Comparison of ENCODE assay signal across 9 cellular contexts in genomic region chr9:128555180-128555721, GRCh38. TPM values are rescaled to one million over a fixed set of nuclear protein-coding genes. Genes with fewer than 3 reads are reported as not detected.
DNase-seq lines count a peak whose midpoint lies in the region; ATAC-seq and TF ChIP-seq lines count a peak whose summit lies in the region.
"Had no signal": no experiment of that assay in that cellular context is flagged by ENCODE, and none has a peak within 500 bp of the region (broad histone marks: within the 10 kb centered on the region; RNA-seq: fewer than 3 reads in every experiment).

No MANE protein-coding gene starts in this region.

- H3K4me1 ChIP-seq in iPS-18a (ENCODE audit: control insufficient read depth, low read depth, low read length) (peaks cover 33% of the 10 kb centered on the region), thoracic aorta (ENCODE audit: control insufficient read depth in 1 of 2, low read depth in 2 of 2) (peaks cover 48 to 79% of the 10 kb centered on the region in 2 donors)

- DNase-seq in HS-27A (ENCODE audit: low read depth) (peak; percentile 85), amniotic epithelial cell (ENCODE audit: low read depth) (peak; percentile 85), thoracic aorta (ENCODE audit: low spot score) (no peak), inferior parietal cortex (ENCODE audit: extremely low spot score) (no peak), mesenteric fat pad (ENCODE audit: low spot score) (no peak)
- DNase-seq in naive thymus-derived CD8-positive, alpha-beta T cell, result no peak
- DNase-seq: effector CD4-positive, alpha-beta T cell had no signal

- no peak for TF ChIP-seq CTCF in thoracic aorta (IDR thresholded peaks at IDR 0.05)

- no peaks in the 10 kb centered on the region for H3K9me3 ChIP-seq in iPS-18a (ENCODE audit: control insufficient read depth, low read depth, low read length)
- H3K9me3 ChIP-seq in thoracic aorta, result no peaks in the 10 kb centered on the region

- ATAC-seq in thoracic aorta (ENCODE audit: insufficient number of reproducible peaks, low FRiP score, low read depth) (no peak), HG03139 (IDR thresholded peaks at IDR 0.05; ENCODE audit: unreplicated experiment) (no peak)
- no peak for ATAC-seq in naive thymus-derived CD8-positive, alpha-beta T cell

- H3K36me3 ChIP-seq in iPS-18a (ENCODE audit: control insufficient read depth, low read depth, low read length) (no peaks in the 10 kb centered on the region), thoracic aorta (no peaks in the 10 kb centered on the region)

- POLR2A ChIA-PET in naive thymus-derived CD8-positive, alpha-beta T cell (lab: Charles Lee), result interaction anchor here (0.7 to 1.0 kb wide), 2 partner anchors 35 to 263 kb away, joined by 3 to 4 read pairs; partner anchors contain the start of gene ENDOG

- H3K4me3 Mint-ChIP-seq in naive thymus-derived CD8-positive, alpha-beta T cell, result no peak overlapping the region

- H3K27ac ChIP-seq in iPS-18a (ENCODE audit: low read length) (no peak overlapping the region), thoracic aorta (peak overlapping the region; percentile 94 to 95)

- H3K9ac ChIP-seq in iPS-18a (ENCODE audit: low read length), result no peak overlapping the region

- H3K36me3 Mint-ChIP-seq in naive thymus-derived CD8-positive, alpha-beta T cell, result no peaks in the 10 kb centered on the region

- peaks cover 28% of the 10 kb centered on the region for H3K27me3 ChIP-seq in iPS-18a (ENCODE audit: control insufficient read depth, insufficient read depth, low read length)
- H3K27me3 ChIP-seq in thoracic aorta (replicated peaks; ENCODE audit: insufficient read depth), result no peaks in the 10 kb centered on the region

- no peaks in the 10 kb centered on the region for H3K9me3 Mint-ChIP-seq in naive thymus-derived CD8-positive, alpha-beta T cell

- H3K4me1 Mint-ChIP-seq in naive thymus-derived CD8-positive, alpha-beta T cell, result peaks cover 19 to 49% (median 39%) of the 10 kb centered on the region in 4 donors

- peak overlapping the region; percentile 87 for H3K4me3 ChIP-seq in iPS-18a (ENCODE audit: low read length)
- H3K4me3 ChIP-seq in thoracic aorta, result peak overlapping the region; percentile 97

- H3K27ac Mint-ChIP-seq in naive thymus-derived CD8-positive, alpha-beta T cell, result no peak overlapping the region

- H3K27me3 Mint-ChIP-seq in naive thymus-derived CD8-positive, alpha-beta T cell, result no peaks in the 10 kb centered on the region

RNA-seq across cellular contexts. Expression of gene SPTAN1, which starts 2.9 kb away (rescaled TPM):
- total RNA-seq in thoracic aorta (100 to 1,000 TPM; 324 to 348 TPM), mesenteric fat pad (361 TPM)
- total RNA-seq in naive thymus-derived CD8-positive, alpha-beta T cell, result 100 to 1,000 TPM; 395 to 402 TPM
- 100 to 1,000 TPM in 1 of 3 donors, 10 to 100 TPM in 2; 38.2 to 117 (median 57.5) TPM for polyA plus RNA-seq in naive thymus-derived CD8-positive, alpha-beta T cell

RNA-seq across cellular contexts. Expression of gene GLE1, which starts 50.7 kb away (rescaled TPM):
- 10 to 100 TPM; 15.6 to 21.7 TPM for total RNA-seq in thoracic aorta
- 10 to 100 TPM; 26.4 to 30.7 TPM for total RNA-seq in naive thymus-derived CD8-positive, alpha-beta T cell
- polyA plus RNA-seq in naive thymus-derived CD8-positive, alpha-beta T cell, result 10 to 100 TPM; 17.4 to 27.9 (median 24.9) TPM
- 19.0 TPM for total RNA-seq in mesenteric fat pad

Comparison
In these comparisons a context has a peak if more than half of its experiments do, and no peak if none do; other contexts are left out.
1. DNase-seq: peak in HS-27A (single experiment) and amniotic epithelial cell (single experiment); none in thoracic aorta (single experiment), inferior parietal cortex (single experiment), naive thymus-derived CD8-positive, alpha-beta T cell (0 of 10) and mesenteric fat pad (single experiment).